ENCODE assay signal across 8 cellular contexts in the genomic region with DNA sequence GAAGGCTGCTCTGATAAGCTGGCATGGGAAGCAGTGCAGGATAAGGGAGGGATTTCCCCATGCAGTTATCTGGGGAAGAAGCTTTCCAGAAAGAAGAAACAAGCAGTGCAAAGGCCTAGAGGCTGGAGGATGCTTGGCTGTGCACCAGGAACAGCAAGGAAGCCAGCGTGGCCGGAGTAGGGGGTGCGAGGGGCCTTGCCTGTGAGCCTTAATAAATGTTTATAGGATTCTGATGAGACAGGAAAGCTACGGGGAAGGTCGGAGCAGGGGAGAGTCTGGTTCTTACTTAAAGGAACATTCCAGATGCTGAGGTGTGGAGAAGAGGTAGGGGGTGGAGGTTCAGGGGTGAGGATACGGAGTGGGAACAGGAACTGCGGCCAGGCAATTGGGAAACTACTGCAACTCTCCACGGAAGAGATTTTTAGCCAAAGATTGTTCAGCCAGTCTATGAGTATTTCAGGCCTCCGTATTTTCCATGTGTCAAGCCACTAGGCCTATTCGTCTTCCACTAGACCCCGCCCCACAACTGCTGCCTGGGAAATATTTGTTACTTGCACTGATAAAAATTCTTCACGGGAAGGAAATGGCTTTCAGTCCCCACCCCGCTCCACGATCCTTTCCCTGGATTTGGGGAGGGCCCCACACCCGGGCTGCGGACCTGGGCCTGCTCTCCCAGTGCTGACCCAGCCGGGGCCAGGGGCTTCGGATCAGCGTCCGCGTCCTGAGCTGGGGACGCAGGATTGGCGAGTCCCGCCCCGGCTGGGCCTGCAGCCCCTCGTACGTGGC. TPM values are rescaled to one million over a fixed set of nuclear protein-coding genes. Genes with fewer than 3 reads are reported as not detected.
DNase-seq lines count a peak whose midpoint lies in the region; ATAC-seq and TF ChIP-seq lines count a peak whose summit lies in the region.

No MANE protein-coding gene starts in this region.

- peaks cover 45% of the 10 kb centered on the region for H3K79me2 ChIP-seq in GM23338 (replicated peaks; ENCODE audit: insufficient read depth)

- peak overlapping the region; percentile 94 for H3K4me2 ChIP-seq in GM23338

- H3K9me2 ChIP-seq in GM23338 (ENCODE audit: insufficient read depth), result no peaks in the 10 kb centered on the region

- peak overlapping the region; percentile 86 for H3K4me3 ChIP-seq in GM23338
- H3K4me3 ChIP-seq in MG63, result peak overlapping the region; percentile 75

- H3F3A ChIP-seq in GM23338 (replicated peaks; ENCODE audit: low read depth), result 0 out of 2 replicates have a peak, but pooled peaks cover 6% of the 10 kb centered on the region

- H3K27ac Mint-ChIP-seq in GM23338, result peak overlapping the region; percentile 39; the same call in 1 of the 2 replicates
- peak overlapping the region; percentile 66 for H3K27ac Mint-ChIP-seq in endothelial cell (ENCODE audit: unreplicated experiment)
- peak overlapping the region; percentile 98 for H3K27ac Mint-ChIP-seq in mesothelial cell of epicardium
- H3K27ac Mint-ChIP-seq in stimulated activated memory B cell treated with anti-CD40 and anti-IgM and Interleukin-4, amounts not matched to agents 10 μg/mL and 1 μg/mL and 100 μg/mL, for 72 hours, result peak overlapping the region; percentile 86

- H3K4me1 Mint-ChIP-seq in GM23338, result peaks cover 25% of the 10 kb centered on the region
- H3K4me1 Mint-ChIP-seq in endothelial cell (ENCODE audit: unreplicated experiment), result peaks cover 30% of the 10 kb centered on the region
- H3K4me1 Mint-ChIP-seq in mesothelial cell of epicardium, result peaks cover 28% of the 10 kb centered on the region
- H3K4me1 Mint-ChIP-seq in stimulated activated memory B cell treated with anti-CD40 and anti-IgM and Interleukin-4, amounts not matched to agents 10 μg/mL and 1 μg/mL and 100 μg/mL, for 72 hours, result peaks cover 43% of the 10 kb centered on the region

- no peaks in the 10 kb centered on the region for H3K36me3 ChIP-seq in GM23338 (ENCODE audit: insufficient read depth)
- peaks cover 22% of the 10 kb centered on the region for H3K36me3 ChIP-seq in MG63

- H3K9me3 Mint-ChIP-seq in GM23338 (no peaks in the 10 kb centered on the region; the same call in 2 of the 3 replicates), endothelial cell (ENCODE audit: unreplicated experiment) (no peaks in the 10 kb centered on the region), mesothelial cell of epicardium (peaks cover 13% of the 10 kb centered on the region)
- H3K9me3 Mint-ChIP-seq in stimulated activated memory B cell treated with anti-CD40 and anti-IgM and Interleukin-4, amounts not matched to agents 10 μg/mL and 1 μg/mL and 100 μg/mL, for 72 hours, result peaks cover 4% of the 10 kb centered on the region

- peak; percentile 15 for ATAC-seq in GM23338
- ATAC-seq in stimulated activated memory B cell treated with anti-CD40 and anti-IgM and Interleukin-4, amounts not matched to agents 10 μg/mL and 1 μg/mL and 100 μg/mL, for 72 hours, result peak; percentile 34

- peaks cover 9% of the 10 kb centered on the region for H3K27me3 Mint-ChIP-seq in GM23338 (ENCODE audit: insufficient read depth, low read depth, poor library complexity)
- H3K27me3 Mint-ChIP-seq in endothelial cell (ENCODE audit: unreplicated experiment), result peaks cover 2% of the 10 kb centered on the region
- no peaks in the 10 kb centered on the region for H3K27me3 Mint-ChIP-seq in mesothelial cell of epicardium (ENCODE audit: low read depth)
- no peaks in the 10 kb centered on the region for H3K27me3 Mint-ChIP-seq in stimulated activated memory B cell treated with anti-CD40 and anti-IgM and Interleukin-4, amounts not matched to agents 10 μg/mL and 1 μg/mL and 100 μg/mL, for 72 hours

- TF ChIP-seq CTCF in GM23338 (conservative IDR thresholded peaks at IDR 0.05; ENCODE audit: low read depth in 2 of 2) (no peak), endothelial cell (IDR thresholded peaks at IDR 0.05; ENCODE audit: unreplicated experiment) (no peak), mesothelial cell of epicardium (IDR thresholded peaks at IDR 0.05; ENCODE audit: unreplicated experiment) (no peak)

- no peaks in the 10 kb centered on the region for H4K20me1 ChIP-seq in GM23338 (replicated peaks; ENCODE audit: insufficient read depth)

- H3K4me1 ChIP-seq in GM23338 (ENCODE audit: insufficient read depth), result peaks cover 33% of the 10 kb centered on the region

- H3K27me3 ChIP-seq in GM23338 (ENCODE audit: insufficient read depth) (peaks cover 4% of the 10 kb centered on the region; the same call in 1 of the 2 replicates), MG63 (no peaks in the 10 kb centered on the region)

- DNase-seq in DMS79 treated with DMSO at 0.1 percent for 48 hours (lab: John Stamatoyannopoulos, UW) (peak; percentile 45), DMS79 (lab: John Stamatoyannopoulos, UW) (no peak), GM23338 (ENCODE audit: low spot score) (peak; percentile 29), MG63 (peak; percentile 51), endothelial cell (ENCODE audit: low spot score) (peak; percentile 7), mesothelial cell of epicardium (ENCODE audit: low spot score in 2 of 2, unreplicated experiment in 2 of 2) (peak; percentile 43 to 76)
- DNase-seq in activated CD4-positive, alpha-beta T cell treated with anti-CD3 and anti-CD28 coated beads, Interleukin-2, amount 50 U/mL, for 48 hours, result peak; percentile 44 to 48

- 0 out of 2 replicates have a peak overlapping the region, but pooled peaks have one; percentile 32 for H3K27ac ChIP-seq in GM23338 (ENCODE audit: low read depth)

- peak overlapping the region; percentile 95 for H2AFZ ChIP-seq in GM23338

- no peaks in the 10 kb centered on the region for H3K9me3 ChIP-seq in MG63

- peak overlapping the region; percentile 80 for H3K4me3 Mint-ChIP-seq in GM23338
- H3K4me3 Mint-ChIP-seq in endothelial cell (ENCODE audit: unreplicated experiment), result peak overlapping the region; percentile 91
- peak overlapping the region; percentile 81 for H3K4me3 Mint-ChIP-seq in mesothelial cell of epicardium
- H3K4me3 Mint-ChIP-seq in stimulated activated memory B cell treated with anti-CD40 and anti-IgM and Interleukin-4, amounts not matched to agents 10 μg/mL and 1 μg/mL and 100 μg/mL, for 72 hours, result peak overlapping the region; percentile 84

- H3K36me3 Mint-ChIP-seq in GM23338 (ENCODE audit: low read depth), result peaks cover 23% of the 10 kb centered on the region
- H3K36me3 Mint-ChIP-seq in endothelial cell (ENCODE audit: low read depth, unreplicated experiment), result peaks cover 13% of the 10 kb centered on the region
- H3K36me3 Mint-ChIP-seq in mesothelial cell of epicardium, result peaks cover 32% of the 10 kb centered on the region
- peaks cover 27% of the 10 kb centered on the region for H3K36me3 Mint-ChIP-seq in stimulated activated memory B cell treated with anti-CD40 and anti-IgM and Interleukin-4, amounts not matched to agents 10 μg/mL and 1 μg/mL and 100 μg/mL, for 72 hours

TF ChIP-seq in GM23338, 12 proteins besides CTCF, POLR2A, EP300 and RAD21 (continues in another document):
- TF ChIP-seq, protein P1, sequence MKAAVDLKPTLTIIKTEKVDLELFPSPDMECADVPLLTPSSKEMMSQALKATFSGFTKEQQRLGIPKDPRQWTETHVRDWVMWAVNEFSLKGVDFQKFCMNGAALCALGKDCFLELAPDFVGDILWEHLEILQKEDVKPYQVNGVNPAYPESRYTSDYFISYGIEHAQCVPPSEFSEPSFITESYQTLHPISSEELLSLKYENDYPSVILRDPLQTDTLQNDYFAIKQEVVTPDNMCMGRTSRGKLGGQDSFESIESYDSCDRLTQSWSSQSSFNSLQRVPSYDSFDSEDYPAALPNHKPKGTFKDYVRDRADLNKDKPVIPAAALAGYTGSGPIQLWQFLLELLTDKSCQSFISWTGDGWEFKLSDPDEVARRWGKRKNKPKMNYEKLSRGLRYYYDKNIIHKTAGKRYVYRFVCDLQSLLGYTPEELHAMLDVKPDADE (IDR thresholded peaks at IDR 0.05), result no peak
- TF ChIP-seq POLR2AphosphoS5 (IDR thresholded peaks at IDR 0.05; ENCODE audit: low read depth) (no peak), ZNF331 (CRISPR knock-in tag; IDR thresholded peaks at IDR 0.05; ENCODE audit: low read depth) (no peak), ZNF114 (CRISPR knock-in tag; IDR thresholded peaks at IDR 0.05) (no peak), JUNB (IDR thresholded peaks at IDR 0.05; ENCODE audit: unreplicated experiment) (no peak), NANOG (IDR thresholded peaks at IDR 0.05; ENCODE audit: borderline replicate concordance) (no peak), CREB1 (CRISPR knock-in tag; IDR thresholded peaks at IDR 0.05; ENCODE audit: low read depth) (no peak)

RNA-seq across cellular contexts. Expression of gene EIF2AK2, which starts 0.5 kb away (rescaled TPM):
- 35.5 and 37.6 TPM in 2 replicates for total RNA-seq in GM23338 (2014; rRNA removed; shearing (Covaris generic))
- polyA plus RNA-seq in GM23338 (2016; fragmentation: Nextera tagmentation; extraction: Ambion mirVana), result 23.9 and 33.8 TPM in 2 replicates
- total RNA-seq in MG63 (2014; rRNA removed; shearing (Covaris generic); ENCODE audit: low replicate concordance), result 17.8 and 27.8 TPM in 2 replicates
- total RNA-seq in endothelial cell (ENCODE audit: unreplicated experiment) (32.9 TPM), mesothelial cell of epicardium (65.7 to 66.8 TPM (median 66.7 TPM) in 3 replicates)

RNA-seq across cellular contexts. Expression of gene SULT6B1, which starts 32.2 kb away (rescaled TPM):
- total RNA-seq in GM23338 (2014; rRNA removed; shearing (Covaris generic)), result not detected in 2 replicates
- polyA plus RNA-seq in GM23338 (2016; fragmentation: Nextera tagmentation; extraction: Ambion mirVana), result not detected in 2 replicates
- total RNA-seq in MG63 (2014; rRNA removed; shearing (Covaris generic); ENCODE audit: low replicate concordance), result not detected in 2 replicates
- total RNA-seq in endothelial cell (ENCODE audit: unreplicated experiment) (not detected), mesothelial cell of epicardium (not detected in 3 replicates)

RNA-seq across cellular contexts. Expression of gene CEBPZOS, which starts 40.0 kb away (rescaled TPM):
- 78.4 and 83.6 TPM in 2 replicates for total RNA-seq in GM23338 (2014; rRNA removed; shearing (Covaris generic))
- polyA plus RNA-seq in GM23338 (2016; fragmentation: Nextera tagmentation; extraction: Ambion mirVana), result 176 and 191 TPM in 2 replicates
- total RNA-seq in MG63 (2014; rRNA removed; shearing (Covaris generic); ENCODE audit: low replicate concordance), result 9.1 and 13.3 TPM in 2 replicates
- total RNA-seq in endothelial cell (ENCODE audit: unreplicated experiment) (18.5 TPM), mesothelial cell of epicardium (not detected in 3 replicates)

Comparison
In these comparisons a context has a peak if more than half of its experiments do, and no peak if none do; other contexts are left out.
1. H3K27ac Mint-ChIP-seq: peak in every context shown above with its lines; median percentile 98 in mesothelial cell of epicardium; 86 in stimulated activated memory B cell treated with anti-CD40 and anti-IgM and Interleukin-4, amounts not matched to agents 10 μg/mL and 1 μg/mL and 100 μg/mL, for 72 hours; 66 in endothelial cell; 39 in GM23338.